In genomic region chr16:49281481-49281842, GRCh38 we compare ENCODE assay signal across 9 cellular contexts. TPM values are rescaled to one million over a fixed set of nuclear protein-coding genes. Genes with fewer than 3 reads are reported as not detected.
DNase-seq lines count a peak whose midpoint lies in the region; ATAC-seq and TF ChIP-seq lines count a peak whose summit lies in the region.
"Had no signal": no experiment of that assay in that cellular context is flagged by ENCODE, and none has a peak within 500 bp of the region (broad histone marks: within the 10 kb centered on the region; RNA-seq: fewer than 3 reads in every experiment).

CBLN1 (minus strand) TSS chr16:49281838; CDS start chr16:49281465, 373 bp downstream.

- H3K79me2 ChIP-seq in parathyroid adenoma: no peaks in the 10 kb centered on the region

- 0% methylated on average over 2 to 44 of the region's 45 CpGs for WGBS in endodermal cell (ENCODE audit: insufficient coverage in 1 of 2, insufficient read length in 1 of 2), 2 experiments

- H3K9ac ChIP-seq in endodermal cell (ENCODE audit: extremely low read depth, low read length, poor library complexity, severe bottlenecking) (no peak within 1 kb of the TSS), parathyroid adenoma (no peak within 1 kb of the TSS)

- H3K4me3 ChIP-seq in endodermal cell (ENCODE audit: low read length) (peak within 1 kb of the TSS; percentile 74), parathyroid adenoma (ENCODE audit: low read depth, low read length) (peak within 1 kb of the TSS; percentile 39)

- no peaks in the 10 kb centered on the region for H3K36me3 Mint-ChIP-seq in endodermal cell (ENCODE audit: low read depth)

- DNase-seq in endodermal cell: no peak
- DNase-seq in NOMO-1 treated with dmso at 0.1 percent for 144 hours (lab: John Stamatoyannopoulos, UW; ENCODE audit: unreplicated experiment): no peak
- no peak for DNase-seq in iPS-NIHi7 (ENCODE audit: extremely low spot score)

- peak within 1 kb of the TSS; percentile 53 for H3K4me3 Mint-ChIP-seq in endodermal cell

- H3K9me3 ChIP-seq in endodermal cell (ENCODE audit: control insufficient read depth, low read length) (no peaks in the 10 kb centered on the region), parathyroid adenoma (ENCODE audit: control insufficient read depth, low read length) (no peaks in the 10 kb centered on the region)

- TF ChIP-seq CTCF in endodermal cell (conservative IDR thresholded peaks at IDR 0.05) (no peak), parathyroid adenoma (IDR thresholded peaks at IDR 0.05) (no peak)

- peak within 1 kb of the TSS; percentile 38 for H3K27ac ChIP-seq in endodermal cell (ENCODE audit: low read depth, low read length)
- H3K27ac ChIP-seq in parathyroid adenoma: no peak within 1 kb of the TSS

- peaks cover 93% of the 10 kb centered on the region for H3K27me3 Mint-ChIP-seq in endodermal cell (ENCODE audit: insufficient read depth)

- peaks cover 11% of the 10 kb centered on the region for H3K4me1 ChIP-seq in endodermal cell (ENCODE audit: control insufficient read depth, insufficient read depth, low read length)
- peaks cover 4% of the 10 kb centered on the region for H3K4me1 ChIP-seq in parathyroid adenoma

- ATAC-seq in GM18511 (IDR thresholded peaks at IDR 0.05; ENCODE audit: unreplicated experiment) (peak; percentile 23), HG03565 (IDR thresholded peaks at IDR 0.05; ENCODE audit: unreplicated experiment) (peak; percentile 11), HG03039 (IDR thresholded peaks at IDR 0.05; ENCODE audit: unreplicated experiment) (no peak), GM18870 (IDR thresholded peaks at IDR 0.05; ENCODE audit: unreplicated experiment) (no peak)

- no peak within 1 kb of the TSS for H3K27ac Mint-ChIP-seq in endodermal cell

- H2AFZ ChIP-seq in parathyroid adenoma: peak within 1 kb of the TSS; percentile 58

- peak within 1 kb of the TSS; percentile 64 for H3K4me2 ChIP-seq in parathyroid adenoma (ENCODE audit: low read length)

- H3K27me3 ChIP-seq in endodermal cell (ENCODE audit: control insufficient read depth, insufficient read depth, low read length, poor library complexity, severe bottlenecking): peaks cover 89% of the 10 kb centered on the region
- peaks cover 9% of the 10 kb centered on the region for H3K27me3 ChIP-seq in parathyroid adenoma (ENCODE audit: control insufficient read depth, insufficient read depth, low read length)

- H3K9me3 Mint-ChIP-seq in endodermal cell: no peaks in the 10 kb centered on the region

- H3K36me3 ChIP-seq in endodermal cell (ENCODE audit: control insufficient read depth, insufficient read depth, low read length) (no peaks in the 10 kb centered on the region), parathyroid adenoma (ENCODE audit: control insufficient read depth, insufficient read depth, low read length) (no peaks in the 10 kb centered on the region)

- H3K4me1 Mint-ChIP-seq in endodermal cell: peaks cover 33% of the 10 kb centered on the region

RNA-seq across cellular contexts. Expression of gene CBLN1, which starts in this region (rescaled TPM):
- total RNA-seq in endodermal cell: 1 to 10 TPM in 1 of 2 donors, under 1 TPM in 1; 0.15 to 1.3 TPM
- 15.0 TPM for polyA plus RNA-seq in endodermal cell (2013, experiment 1 of 2)
- polyA plus RNA-seq in endodermal cell (2013, experiment 2 of 2): 19.2 TPM
- total RNA-seq: pulmonary artery endothelial cell had no signal

Comparison
In these comparisons a context has a peak if more than half of its experiments do, and no peak if none do; other contexts are left out.
1. ATAC-seq: peak in GM18511 (single experiment) and HG03565 (single experiment); none in HG03039 (single experiment) and GM18870 (single experiment).